ENCODE assay signal across 2 cellular contexts in the genomic region with DNA sequence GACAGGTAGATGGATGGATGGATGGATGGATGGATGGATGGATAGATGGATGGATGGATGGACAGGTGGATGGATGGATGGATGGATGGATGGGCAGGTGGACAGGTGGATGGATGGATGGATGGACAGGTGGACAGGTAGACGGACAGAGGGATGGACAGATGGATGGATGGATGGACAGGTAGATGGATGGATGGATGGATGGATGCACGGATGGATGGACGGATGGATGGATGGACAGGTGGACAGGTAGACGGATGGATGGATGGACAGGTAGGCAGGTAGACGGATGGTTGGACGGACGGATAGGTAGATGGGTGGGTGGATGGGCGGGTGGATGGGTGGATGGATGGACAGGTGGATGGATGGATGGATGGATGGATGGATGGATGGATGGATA.
TF ChIP-seq lines count a peak whose summit lies in the region.

No MANE protein-coding gene starts in this region.

TF ChIP-seq in endothelial cell of umbilical vein, 7 proteins besides CTCF, POLR2A, EP300 and RAD21:
- TF ChIP-seq FOS (IDR thresholded peaks at IDR 0.05; ENCODE audit: borderline replicate concordance, insufficient read depth, low read length) (no peak), GATA2 (IDR thresholded peaks at IDR 0.05; ENCODE audit: insufficient read depth, insufficient read length, low read depth, low read length) (no peak), JUN (IDR thresholded peaks at IDR 0.05; ENCODE audit: borderline replicate concordance, insufficient read depth, insufficient read length, low read depth) (no peak), EZH2 (IDR thresholded peaks at IDR 0.05; ENCODE audit: borderline replicate concordance, low read depth, low read length, severe bottlenecking) (no peak), POLR2AphosphoS5 (IDR thresholded peaks at IDR 0.05; ENCODE audit: insufficient read depth, low read depth, low read length) (no peak), MYC (IDR thresholded peaks at IDR 0.05; ENCODE audit: low read depth, low read length) (no peak)
- TF ChIP-seq, protein P1, sequence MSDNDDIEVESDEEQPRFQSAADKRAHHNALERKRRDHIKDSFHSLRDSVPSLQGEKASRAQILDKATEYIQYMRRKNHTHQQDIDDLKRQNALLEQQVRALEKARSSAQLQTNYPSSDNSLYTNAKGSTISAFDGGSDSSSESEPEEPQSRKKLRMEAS (IDR thresholded peaks at IDR 0.05; ENCODE audit: insufficient read depth, insufficient read length), result no peak

TF ChIP-seq in GM12891, 5 proteins besides CTCF, POLR2A, EP300 and RAD21 (continued from another document):
- no peak for TF ChIP-seq POLR2AphosphoS5 (IDR thresholded peaks at IDR 0.05; ENCODE audit: low read depth, low read length)
- no peak for TF ChIP-seq POU2F2 (IDR thresholded peaks at IDR 0.05; ENCODE audit: low read depth, low read length)
- TF ChIP-seq PAX5 (IDR thresholded peaks at IDR 0.05; ENCODE audit: insufficient read depth, low read length, severe bottlenecking), result no peak
